ENCODE assay signal across 1 cellular context in the genomic region with DNA sequence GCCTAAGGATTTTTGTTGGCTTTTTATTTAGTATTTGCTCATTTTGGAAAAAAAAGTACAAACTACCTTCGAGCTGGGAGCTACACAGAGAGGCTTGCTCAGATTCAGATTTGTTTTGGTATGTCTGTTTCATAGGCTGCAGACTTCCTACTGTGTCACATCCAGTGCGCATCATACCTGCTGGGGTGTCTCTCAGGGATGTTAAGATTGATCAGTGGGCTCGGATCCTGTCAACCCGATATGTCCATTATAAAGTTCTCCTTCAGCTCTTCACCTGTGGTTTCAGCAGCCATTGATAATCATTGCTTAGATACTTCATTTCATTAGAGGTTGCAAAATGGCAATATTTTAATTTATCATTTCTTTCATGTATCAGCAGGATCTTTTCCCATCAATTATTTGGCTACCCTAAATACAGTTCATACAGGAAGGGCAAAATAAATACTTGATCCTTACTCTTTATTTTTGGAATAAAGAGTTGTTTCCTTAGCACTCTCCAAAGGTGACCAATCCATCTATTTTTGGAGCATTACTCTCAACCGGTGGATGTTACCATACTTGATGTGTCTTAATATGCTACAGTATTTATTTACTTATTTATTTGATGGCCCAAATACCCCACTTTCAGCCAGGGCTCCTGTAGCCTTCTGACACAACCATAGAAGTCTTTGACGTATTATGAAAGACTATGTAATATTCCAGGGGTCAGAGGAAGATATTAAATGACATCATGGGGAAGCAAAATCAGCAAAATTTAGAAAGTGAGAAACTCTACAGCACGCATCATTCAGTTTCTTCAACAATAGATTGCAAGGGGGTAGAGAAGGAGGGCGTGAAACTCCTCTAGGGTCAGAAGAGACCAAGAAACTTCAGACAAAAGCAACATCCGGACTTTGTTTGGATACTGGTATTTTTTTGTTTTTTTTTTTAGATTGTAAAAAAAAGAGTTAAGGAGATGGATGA.
TF ChIP-seq lines count a peak whose summit lies in the region.

No MANE protein-coding gene starts in this region.

TF ChIP-seq in K562, 482 proteins besides CTCF, POLR2A, EP300 and RAD21 (continued from another document):
- peak in 1 of 2 experiments; percentile 36; a peak in 1 of 4 replicates for TF ChIP-seq KDM1A (IDR thresholded peaks at IDR 0.05)
